10 cellular contexts compared by ENCODE assay signal in genomic region chr7:100244988-100245605, GRCh38. TPM values are rescaled to one million over a fixed set of nuclear protein-coding genes. Genes with fewer than 3 reads are reported as not detected.
DNase-seq lines count a peak whose midpoint lies in the region; ATAC-seq and TF ChIP-seq lines count a peak whose summit lies in the region.
"Not testable (repeated sequence)": the region's sequence is repeated elsewhere in the genome, so short reads cannot be mapped to it uniquely, and the experiment has no call there.
"Had no signal": no experiment of that assay in that cellular context is flagged by ENCODE, and none has a peak within 500 bp of the region (broad histone marks: within the 10 kb centered on the region; RNA-seq: fewer than 3 reads in every experiment).

No MANE protein-coding gene starts in this region.

- peaks cover 18% of the 10 kb centered on the region for H3K4me1 ChIP-seq in mesenchymal stem cell (ENCODE audit: control insufficient read depth, insufficient read depth, low read depth, low read length)

- POLR2A ChIA-PET in activated CD4-positive, alpha-beta T cell treated with anti-CD3 and anti-CD28 coated beads, Interleukin-2, amount 10 ng/mL, durations not matched to agents 7 days and 5 days (lab: Charles Lee), result interaction anchor here (0.6 kb wide), 1 partner anchor 11 kb away, joined by 5 read pairs; no protein-coding TSS in a partner anchor

- H4K91ac ChIP-seq in mesenchymal stem cell (ENCODE audit: low read length), result not testable (repeated sequence)

- not testable (repeated sequence) for H3K27me3 Mint-ChIP-seq in activated CD4-positive, alpha-beta T cell treated with anti-CD3 and anti-CD28 coated beads, Interleukin-2, amount 10 ng/mL, durations not matched to agents 7 days and 5 days; activated naive CD8-positive, alpha-beta T cell; central memory CD8-positive, alpha-beta T cell; osteocyte (ENCODE audit: unreplicated experiment); stimulated activated naive CD8-positive, alpha-beta T cell treated with anti-CD3 and anti-CD28 coated beads, Interleukin-15, Interleukin-2, amounts not matched to agents 100 ng/mL and 50 ng/mL, for 24 hours

- H2BK120ac ChIP-seq in mesenchymal stem cell (ENCODE audit: low read depth, low read length), result not testable (repeated sequence)

- H2AK5ac ChIP-seq in mesenchymal stem cell (ENCODE audit: low read length, severe bottlenecking), result not testable (repeated sequence)

- H3K4me2 ChIP-seq in mesenchymal stem cell (ENCODE audit: low read length, poor library complexity, severe bottlenecking), result not testable (repeated sequence)

- not testable (repeated sequence) for H4K8ac ChIP-seq in mesenchymal stem cell (ENCODE audit: low read length)

- not testable (repeated sequence) for H3K36me3 Mint-ChIP-seq in activated CD4-positive, alpha-beta T cell treated with anti-CD3 and anti-CD28 coated beads, Interleukin-2, amount 10 ng/mL, durations not matched to agents 7 days and 5 days (ENCODE audit: low read depth); activated naive CD8-positive, alpha-beta T cell; central memory CD8-positive, alpha-beta T cell (ENCODE audit: insufficient read depth); osteocyte (ENCODE audit: unreplicated experiment); stimulated activated naive CD8-positive, alpha-beta T cell treated with anti-CD3 and anti-CD28 coated beads, Interleukin-15, Interleukin-2, amounts not matched to agents 100 ng/mL and 50 ng/mL, for 24 hours (ENCODE audit: low read depth)

- H2AFZ ChIP-seq in mesenchymal stem cell (ENCODE audit: low read depth, low read length), result not testable (repeated sequence)

- H3K9me3 ChIP-seq in mesenchymal stem cell (ENCODE audit: control insufficient read depth, low read length), result not testable (repeated sequence)

- not testable (repeated sequence) for TF ChIP-seq CTCF in osteocyte (IDR thresholded peaks at IDR 0.05)

- peaks cover 14% of the 10 kb centered on the region for H3K4me1 Mint-ChIP-seq in activated CD4-positive, alpha-beta T cell treated with anti-CD3 and anti-CD28 coated beads, Interleukin-2, amount 10 ng/mL, durations not matched to agents 7 days and 5 days
- H3K4me1 Mint-ChIP-seq in activated naive CD8-positive, alpha-beta T cell (ENCODE audit: low read depth), result peaks cover 22% of the 10 kb centered on the region
- H3K4me1 Mint-ChIP-seq in central memory CD8-positive, alpha-beta T cell, result peaks cover 20% of the 10 kb centered on the region
- peaks cover 49% of the 10 kb centered on the region for H3K4me1 Mint-ChIP-seq in osteocyte (ENCODE audit: unreplicated experiment)
- H3K4me1 Mint-ChIP-seq in stimulated activated naive CD8-positive, alpha-beta T cell treated with anti-CD3 and anti-CD28 coated beads, Interleukin-15, Interleukin-2, amounts not matched to agents 100 ng/mL and 50 ng/mL, for 24 hours (ENCODE audit: low read depth), result peaks cover 39% of the 10 kb centered on the region

- not testable (repeated sequence) for H2BK15ac ChIP-seq in mesenchymal stem cell (ENCODE audit: low read depth, poor library complexity, severe bottlenecking)

- ATAC-seq in central memory CD8-positive, alpha-beta T cell (replicated peaks; ENCODE audit: extremely low read depth, poor library complexity, severe bottlenecking), result not testable (repeated sequence)
- ATAC-seq in Right ventricle myocardium superior (ENCODE audit: poor library complexity), result peak; percentile 51

- H2BK12ac ChIP-seq in mesenchymal stem cell (ENCODE audit: low read length in 2 of 2), result not testable (repeated sequence)

- H3K14ac ChIP-seq in mesenchymal stem cell (ENCODE audit: low read length in 2 of 2), result not testable (repeated sequence)

- H3K4ac ChIP-seq in mesenchymal stem cell (ENCODE audit: low read depth in 1 of 2, low read length in 2 of 2), result not testable (repeated sequence)

- H3K9ac ChIP-seq in mesenchymal stem cell (ENCODE audit: low read length), result not testable (repeated sequence)

- CTCF ChIA-PET in activated CD4-positive, alpha-beta T cell treated with anti-CD3 and anti-CD28 coated beads, Interleukin-2, amount 10 ng/mL, durations not matched to agents 7 days and 5 days (lab: Charles Lee), result interaction anchor here (0.6 to 0.9 kb wide), 2 partner anchors 13 to 157 kb away, joined by 3 read pairs; no protein-coding TSS in a partner anchor

- H3K27ac ChIP-seq in mesenchymal stem cell (ENCODE audit: low read length, poor library complexity, severe bottlenecking), result not testable (repeated sequence)

- H3K4me3 ChIP-seq in mesenchymal stem cell (ENCODE audit: insufficient read depth in 1 of 2, low read depth in 1 of 2, low read length in 2 of 2), result not testable (repeated sequence)

- H3K36me3 ChIP-seq in mesenchymal stem cell (ENCODE audit: control insufficient read depth in 1 of 2, insufficient read depth in 2 of 2, low read depth in 1 of 2, low read length in 2 of 2), result not testable (repeated sequence)

- intact Hi-C loops in Right ventricle myocardium superior (cut with DNase I), result not testable (repeated sequence)

- not testable (repeated sequence) for H3K23ac ChIP-seq in mesenchymal stem cell (ENCODE audit: low read length in 2 of 2)

- DNase-seq in H4 (ENCODE audit: low spot score) (peak; percentile 28), mesenchymal stem cell (peak; percentile 42)
- DNase-seq in activated CD4-positive, alpha-beta T cell treated with anti-CD3 and anti-CD28 coated beads, Interleukin-2, amount 10 ng/mL, durations not matched to agents 7 days and 5 days; central memory CD8-positive, alpha-beta T cell (ENCODE audit: low spot score in 2 of 2); Right ventricle myocardium superior; osteocyte (ENCODE audit: extremely low spot score, unreplicated experiment): not testable (repeated sequence)

- H3K27me3 ChIP-seq in mesenchymal stem cell (ENCODE audit: control insufficient read depth in 1 of 2, insufficient read depth in 1 of 2, low read length in 2 of 2), result not testable (repeated sequence)

- not testable (repeated sequence) for H3K4me3 Mint-ChIP-seq in activated CD4-positive, alpha-beta T cell treated with anti-CD3 and anti-CD28 coated beads, Interleukin-2, amount 10 ng/mL, durations not matched to agents 7 days and 5 days; activated naive CD8-positive, alpha-beta T cell; central memory CD8-positive, alpha-beta T cell; osteocyte (ENCODE audit: unreplicated experiment); stimulated activated naive CD8-positive, alpha-beta T cell treated with anti-CD3 and anti-CD28 coated beads, Interleukin-15, Interleukin-2, amounts not matched to agents 100 ng/mL and 50 ng/mL, for 24 hours

- H3K9me3 Mint-ChIP-seq in activated CD4-positive, alpha-beta T cell treated with anti-CD3 and anti-CD28 coated beads, Interleukin-2, amount 10 ng/mL, durations not matched to agents 7 days and 5 days; activated naive CD8-positive, alpha-beta T cell (ENCODE audit: low read depth); central memory CD8-positive, alpha-beta T cell; osteocyte (ENCODE audit: unreplicated experiment); stimulated activated naive CD8-positive, alpha-beta T cell treated with anti-CD3 and anti-CD28 coated beads, Interleukin-15, Interleukin-2, amounts not matched to agents 100 ng/mL and 50 ng/mL, for 24 hours: not testable (repeated sequence)

- peaks cover 21% of the 10 kb centered on the region for H3K79me1 ChIP-seq in mesenchymal stem cell (replicated peaks; ENCODE audit: low read length, poor library complexity, severe bottlenecking)

- H3K18ac ChIP-seq in mesenchymal stem cell (ENCODE audit: low read depth in 1 of 2, low read length in 2 of 2), result not testable (repeated sequence)

- WGBS in mesenchymal stem cell, result 75% methylated on average over 7 of the region's 9 CpGs

- peak overlapping the region; percentile 66 for H3K27ac Mint-ChIP-seq in activated CD4-positive, alpha-beta T cell treated with anti-CD3 and anti-CD28 coated beads, Interleukin-2, amount 10 ng/mL, durations not matched to agents 7 days and 5 days
- peak overlapping the region; percentile 76 for H3K27ac Mint-ChIP-seq in activated naive CD8-positive, alpha-beta T cell
- H3K27ac Mint-ChIP-seq in central memory CD8-positive, alpha-beta T cell (ENCODE audit: low read depth), result peak overlapping the region; percentile 50
- peak overlapping the region; percentile 29 for H3K27ac Mint-ChIP-seq in osteocyte (ENCODE audit: unreplicated experiment)
- H3K27ac Mint-ChIP-seq in stimulated activated naive CD8-positive, alpha-beta T cell treated with anti-CD3 and anti-CD28 coated beads, Interleukin-15, Interleukin-2, amounts not matched to agents 100 ng/mL and 50 ng/mL, for 24 hours, result peak overlapping the region; percentile 76

- not testable (repeated sequence) for H2BK5ac ChIP-seq in mesenchymal stem cell (ENCODE audit: low read depth, low read length, poor library complexity, severe bottlenecking)

RNA-seq across cellular contexts. Expression of gene PVRIG, which starts 25.3 kb away (rescaled TPM):
- not detected in 2 replicates for total RNA-seq in H4 (2014; rRNA removed; shearing (Covaris generic))
- 10 to 100 TPM; 61.2 to 66.6 TPM for total RNA-seq in activated CD4-positive, alpha-beta T cell treated with anti-CD3 and anti-CD28 coated beads, Interleukin-2, amount 10 ng/mL, durations not matched to agents 7 days and 5 days
- total RNA-seq in Right ventricle myocardium superior (not detected), osteocyte (not detected in 2 replicates)
- not detected for polyA plus RNA-seq in mesenchymal stem cell (2013, experiment 1 of 2)
- not detected for polyA plus RNA-seq in mesenchymal stem cell (2013, experiment 2 of 2)
- total RNA-seq: H7, NCI-H460 had no signal

Comparison
In these comparisons a context has a peak if more than half of its experiments do, and no peak if none do; other contexts are left out.
1. RNA of gene PVRIG, which starts 25.3 kb away (total RNA-seq): 61.2 to 66.6 TPM in activated CD4-positive, alpha-beta T cell treated with anti-CD3 and anti-CD28 coated beads, Interleukin-2, amount 10 ng/mL, durations not matched to agents 7 days and 5 days; not detected in Right ventricle myocardium superior (single experiment), not detected in H4 and not detected in osteocyte; every median in the first group is over 10 times any median in the second.
2. Peak in every context shown above with its lines, with median percentiles within 50 percentile points of each other: H3K27ac Mint-ChIP-seq.